Comparison of ENCODE assay signal across 1 cellular context in genomic region chr4:6502147-6502546, GRCh38.
TF ChIP-seq lines count a peak whose summit lies in the region.

No MANE protein-coding gene starts in this region.

TF ChIP-seq in GM12878, 131 proteins besides CTCF, POLR2A, EP300 and RAD21 (continued from another document):
- TF ChIP-seq HSF1 (IDR thresholded peaks at IDR 0.05; ENCODE audit: low read depth, low read length) (no peak), TCF12 (IDR thresholded peaks at IDR 0.05; ENCODE audit: low read depth, low read length) (no peak), REST (IDR thresholded peaks at IDR 0.05; ENCODE audit: low read depth, low read length) (no peak), E4F1 (IDR thresholded peaks at IDR 0.05; ENCODE audit: borderline replicate concordance, partially characterized antibody) (no peak), MEF2B (IDR thresholded peaks at IDR 0.05; ENCODE audit: partially characterized antibody, poor library complexity, severe bottlenecking) (peak; percentile 22), POLR2AphosphoS2 (IDR thresholded peaks at IDR 0.05; ENCODE audit: low read depth, low read length) (no peak)
TF ChIP-seq in GM12878: peak in this region for 2.
